14 cellular contexts compared by ENCODE assay signal in the genomic region with DNA sequence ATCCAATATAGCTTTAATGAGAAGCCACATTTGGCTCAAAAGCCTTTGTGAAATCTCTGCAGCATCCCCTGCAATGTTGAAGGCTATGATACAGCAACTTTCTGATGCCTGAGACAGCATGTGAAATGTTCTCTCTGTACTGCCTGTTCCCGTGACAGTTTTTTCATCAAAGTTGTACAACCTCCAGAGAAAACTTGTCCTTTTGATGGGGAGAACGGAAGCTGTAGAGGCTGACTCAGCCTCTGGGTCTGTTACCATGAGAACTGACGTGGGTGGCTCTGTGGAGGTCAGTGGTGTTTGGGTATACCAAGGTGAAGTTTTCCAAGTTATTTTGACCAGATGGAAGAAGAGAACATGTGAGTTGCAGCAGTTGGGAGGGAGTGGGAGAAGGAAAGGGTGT. TPM values are rescaled to one million over a fixed set of nuclear protein-coding genes. Genes with fewer than 3 reads are reported as not detected.
DNase-seq lines count a peak whose midpoint lies in the region; ATAC-seq, FAIRE-seq and TF ChIP-seq lines count a peak whose summit lies in the region.
"Had no signal": no experiment of that assay in that cellular context is flagged by ENCODE, and none has a peak within 500 bp of the region (broad histone marks: within the 10 kb centered on the region; RNA-seq: fewer than 3 reads in every experiment).

No MANE protein-coding gene starts in this region.

- POLR2A ChIA-PET in K562 (lab: Yijun Ruan, JAX): interaction anchor here (1.2 to 1.5 kb wide), 3 partner anchors 10 to 74 kb away, joined by 3 to 7 read pairs (median 3); no protein-coding TSS in a partner anchor

- intact Hi-C loops in K562 (cut with micrococcal nuclease): no loop called here

- TF ChIP-seq EP300 in K562 (IDR thresholded peaks at IDR 0.05; ENCODE audit: low read length): no peak

- no peaks in the 10 kb centered on the region for H3K9me3 ChIP-seq in K562 (replicated peaks; ENCODE audit: control insufficient read depth, insufficient read depth, low read depth, low read length)

- H3K4me1 ChIP-seq in ACC112 (ENCODE audit: control insufficient read depth, insufficient read depth, low read length, unreplicated experiment): peaks cover 14% of the 10 kb centered on the region
- no peaks in the 10 kb centered on the region for H3K4me1 ChIP-seq in K562 (replicated peaks in 1 of 2; ENCODE audit: control insufficient read depth in 2 of 2, insufficient read depth in 2 of 2, low read length in 2 of 2)

- 0% methylated on average over 3 of the region's 3 CpGs for WGBS in K562 (ENCODE audit: insufficient coverage, low coverage, missing lambda C conversion rate)

- no peak for TF ChIP-seq CTCF in K562 (IDR thresholded peaks at IDR 0.05 in 2 of 3, conservative IDR thresholded peaks at IDR 0.05 in 1 of 3; ENCODE audit: insufficient read depth in 2 of 3, low read depth in 1 of 3, low read length in 3 of 3)

- CTCF ChIA-PET in K562 (lab: Yijun Ruan, JAX; ENCODE audit: low intra/inter-chr PET ratio): no interaction called here

- H3K27ac ChIP-seq in ACC112 (ENCODE audit: low read depth, low read length): peak overlapping the region; percentile 69
- H3K27ac ChIP-seq in K562 (ENCODE audit: extremely low read depth, low read depth, low read length): no peak overlapping the region

- no peaks in the 10 kb centered on the region for H3K27me3 ChIP-seq in ACC112 (ENCODE audit: insufficient read depth, low read length)
- H3K27me3 ChIP-seq in K562 (ENCODE audit: control insufficient read depth in 2 of 2, insufficient read depth in 2 of 2, low read length in 2 of 2): peaks cover 4 to 5% of the 10 kb centered on the region in 2 experiments; a peak in 3 of 5 replicates

- no peak overlapping the region for H3K9ac ChIP-seq in K562 (ENCODE audit: insufficient read depth in 1 of 2, low read depth in 2 of 2, low read length in 2 of 2)

- DNase-seq in GM03348 (ENCODE audit: low spot score) (peak; percentile 53), K562 (ENCODE audit: extremely low read depth in 1 of 4, low spot score in 3 of 4) (no peak), kidney glomerular epithelial cell (lab: John Stamatoyannopoulos, UW) (peak; percentile 2), SHP77 treated with DMSO at 0.1 percent for 48 hours (lab: John Stamatoyannopoulos, UW) (no peak)
- DNase-seq: CD4-positive, alpha-beta T cell; NCI-H526; nephron progenitor cell; stimulated activated CD4-positive, alpha-beta T cell treated with anti-CD3 and anti-CD28 coated beads, Interleukin-1b, Interleukin-23, amount 100 ng/mL, for 48 hours had no signal

- in situ Hi-C loops in K562 (cut with MboI): no loop called here

- H3K79me2 ChIP-seq in ACC112 (ENCODE audit: control insufficient read depth, insufficient read depth, low read length, unreplicated experiment) (no peaks in the 10 kb centered on the region), K562 (ENCODE audit: control insufficient read depth, insufficient read depth, low read length) (no peaks in the 10 kb centered on the region)

- no peak for TF ChIP-seq RAD21 in K562 (CRISPR knock-in tag; conservative IDR thresholded peaks at IDR 0.05 in 1 of 2, IDR thresholded peaks at IDR 0.05 in 1 of 2)

- H4K20me1 ChIP-seq in K562 (replicated peaks; ENCODE audit: control insufficient read depth, insufficient read depth, low read length): no peaks in the 10 kb centered on the region

- H2AFZ ChIP-seq in ACC112 (ENCODE audit: low read length, unreplicated experiment) (no peak overlapping the region), K562 (ENCODE audit: low read depth, low read length) (no peak overlapping the region)

- no peaks in the 10 kb centered on the region for H3K9me1 ChIP-seq in K562 (ENCODE audit: control insufficient read depth, insufficient read depth, low read length)

- BruUV-seq in K562 (replicated peaks; lab: Mats Ljungman, UMichigan): no TSS peak

- H3K4me3 ChIP-seq in ACC112 (ENCODE audit: low read depth, low read length) (no peak overlapping the region), K562 (no peak overlapping the region)

- H3K36me3 ChIP-seq in ACC112 (ENCODE audit: insufficient read depth, low read length) (no peaks in the 10 kb centered on the region), K562 (ENCODE audit: control insufficient read depth, insufficient read depth, low read length) (no peaks in the 10 kb centered on the region)

- no peak overlapping the region for H3K4me2 ChIP-seq in K562 (ENCODE audit: insufficient read depth, low read length)

- FAIRE-seq in K562 (lab: Jason Lieb, UNC): no peak
- FAIRE-seq: GM19239 had no signal

- no peak for TF ChIP-seq POLR2A in K562 (conservative IDR thresholded peaks at IDR 0.05)

- ATAC-seq in K562 (no peak), HG03571 (IDR thresholded peaks at IDR 0.05; ENCODE audit: unreplicated experiment) (no peak), HG03280 (IDR thresholded peaks at IDR 0.05; ENCODE audit: unreplicated experiment) (no peak), GM19035 (IDR thresholded peaks at IDR 0.05; ENCODE audit: unreplicated experiment) (no peak)
- ATAC-seq: esophagus mucosa had no signal

TF ChIP-seq in K562, 482 proteins besides CTCF, POLR2A, EP300 and RAD21:
- TF ChIP-seq EGR1 (conservative IDR thresholded peaks at IDR 0.05): peak; percentile 42
- TF ChIP-seq, protein P1, sequence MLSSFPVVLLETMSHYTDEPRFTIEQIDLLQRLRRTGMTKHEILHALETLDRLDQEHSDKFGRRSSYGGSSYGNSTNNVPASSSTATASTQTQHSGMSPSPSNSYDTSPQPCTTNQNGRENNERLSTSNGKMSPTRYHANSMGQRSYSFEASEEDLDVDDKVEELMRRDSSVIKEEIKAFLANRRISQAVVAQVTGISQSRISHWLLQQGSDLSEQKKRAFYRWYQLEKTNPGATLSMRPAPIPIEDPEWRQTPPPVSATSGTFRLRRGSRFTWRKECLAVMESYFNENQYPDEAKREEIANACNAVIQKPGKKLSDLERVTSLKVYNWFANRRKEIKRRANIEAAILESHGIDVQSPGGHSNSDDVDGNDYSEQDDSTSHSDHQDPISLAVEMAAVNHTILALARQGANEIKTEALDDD (IDR thresholded peaks at IDR 0.05): no peak
- TF ChIP-seq RFX1 (IDR thresholded peaks at IDR 0.05): peak; percentile 53; the same call in 1 of the 2 replicates

RNA-seq across cellular contexts. Expression of a gene that starts 17.0 kb away (rescaled TPM):
- total RNA-seq in K562 (2011; cell fraction: chromatin; rRNA removed; ENCODE audit: low replicate concordance): 0.51 and 0.88 TPM in 2 replicates
- total RNA-seq in K562 (2011; cell fraction: nucleolus; rRNA removed): 0.33 and 0.39 TPM in 2 replicates
- 0.31 TPM in 1 of 2 replicates, not detected in the other for total RNA-seq in K562 (2011; cell fraction: nucleoplasm; rRNA removed)
- 0.04 and 1.5 TPM in 2 replicates for total RNA-seq in K562 (2014; rRNA removed)
- total RNA-seq in K562 (2014; rRNA removed; fragmentation: Illumina TruSeq; extraction: Trizol): 0.04 and 0.06 TPM in 2 replicates
- 0.07 and 0.41 TPM in 2 replicates for total RNA-seq in K562 (2015; rRNA removed; fragmentation: Illumina TruSeq; extraction: Trizol)
- total RNA-seq in K562 (2021): not detected in 2 replicates
- polyA plus RNA-seq in K562 (2011; rRNA removed): 0.35 and 0.62 TPM in 2 replicates
- polyA plus RNA-seq in K562 (2011; cell fraction: cytosol; rRNA removed): 0.22 and 0.51 TPM in 2 replicates
- polyA plus RNA-seq in K562 (2011; cell fraction: nucleus; rRNA removed): 0.70 and 0.79 TPM in 2 replicates
- polyA plus RNA-seq in K562 (2012): 0.08 and 0.10 TPM in 2 replicates
- polyA plus RNA-seq in K562 (2014; fragmentation: Illumina TruSeq; extraction: Trizol): 0.15 and 0.25 TPM in 2 replicates
- under 1 TPM in 1 of 2 experiments, not detected in 1; 0.06 TPM for polyA plus RNA-seq in K562 (2014; fragmentation: Nextera tagmentation; extraction: Ambion mirVana)
- polyA plus RNA-seq in K562 (2014; rRNA removed): 0.12 and 0.24 TPM in 2 replicates
- 0.25 and 0.33 TPM in 2 replicates for polyA minus RNA-seq in K562 (2011; rRNA and poly(A)+ RNA removed)
- not detected in 2 replicates for polyA minus RNA-seq in K562 (2011; cell fraction: cytosol; rRNA and poly(A)+ RNA removed)
- polyA minus RNA-seq in K562 (2011; cell fraction: nucleus; rRNA and poly(A)+ RNA removed): 0.13 and 0.78 TPM in 2 replicates

RNA-seq across cellular contexts. Expression of a gene that starts 50.4 kb away (rescaled TPM):
- total RNA-seq in K562 (2011; cell fraction: chromatin; rRNA removed; ENCODE audit: low replicate concordance): 20.4 and 37.7 TPM in 2 replicates
- total RNA-seq in K562 (2011; cell fraction: nucleolus; rRNA removed): 22.1 and 26.2 TPM in 2 replicates
- total RNA-seq in K562 (2011; cell fraction: nucleoplasm; rRNA removed): 15.3 and 17.9 TPM in 2 replicates
- total RNA-seq in K562 (2014; rRNA removed) (7.4 and 12.3 TPM in 2 replicates), K562 (2014; rRNA removed; fragmentation: Illumina TruSeq; extraction: Trizol) (4.5 and 5.1 TPM in 2 replicates), K562 (2015; rRNA removed; fragmentation: Illumina TruSeq; extraction: Trizol) (1.8 and 2.7 TPM in 2 replicates), K562 (2021) (7.7 and 8.8 TPM in 2 replicates)
- polyA plus RNA-seq in K562 (2011; rRNA removed) (7.2 and 8.1 TPM in 2 replicates), K562 (2014; fragmentation: Illumina TruSeq; extraction: Trizol) (6.7 and 8.6 TPM in 2 replicates), K562 (2014; fragmentation: Nextera tagmentation; extraction: Ambion mirVana) (1 to 10 TPM; 1.5 to 2.4 TPM), K562 (2014; rRNA removed) (2.8 and 7.0 TPM in 2 replicates)
- 6.9 and 10.1 TPM in 2 replicates for polyA plus RNA-seq in K562 (2011; cell fraction: cytosol; rRNA removed)
- 6.3 and 9.5 TPM in 2 replicates for polyA plus RNA-seq in K562 (2011; cell fraction: nucleus; rRNA removed)
- 4.5 and 6.8 TPM in 2 replicates for polyA plus RNA-seq in K562 (2012)
- 9.1 and 9.4 TPM in 2 replicates for polyA minus RNA-seq in K562 (2011; rRNA and poly(A)+ RNA removed)
- polyA minus RNA-seq in K562 (2011; cell fraction: cytosol; rRNA and poly(A)+ RNA removed): 1.8 and 4.4 TPM in 2 replicates
- 9.3 and 12.7 TPM in 2 replicates for polyA minus RNA-seq in K562 (2011; cell fraction: nucleus; rRNA and poly(A)+ RNA removed)

Comparison
In these comparisons a context has a peak if more than half of its experiments do, and no peak if none do; other contexts are left out.
1. DNase-seq: peak in GM03348 (single experiment) and kidney glomerular epithelial cell (single experiment); none in K562 (0 of 4) and SHP77 treated with DMSO at 0.1 percent for 48 hours (single experiment).